ENCODE assay signal across 8 cellular contexts in the genomic region with DNA sequence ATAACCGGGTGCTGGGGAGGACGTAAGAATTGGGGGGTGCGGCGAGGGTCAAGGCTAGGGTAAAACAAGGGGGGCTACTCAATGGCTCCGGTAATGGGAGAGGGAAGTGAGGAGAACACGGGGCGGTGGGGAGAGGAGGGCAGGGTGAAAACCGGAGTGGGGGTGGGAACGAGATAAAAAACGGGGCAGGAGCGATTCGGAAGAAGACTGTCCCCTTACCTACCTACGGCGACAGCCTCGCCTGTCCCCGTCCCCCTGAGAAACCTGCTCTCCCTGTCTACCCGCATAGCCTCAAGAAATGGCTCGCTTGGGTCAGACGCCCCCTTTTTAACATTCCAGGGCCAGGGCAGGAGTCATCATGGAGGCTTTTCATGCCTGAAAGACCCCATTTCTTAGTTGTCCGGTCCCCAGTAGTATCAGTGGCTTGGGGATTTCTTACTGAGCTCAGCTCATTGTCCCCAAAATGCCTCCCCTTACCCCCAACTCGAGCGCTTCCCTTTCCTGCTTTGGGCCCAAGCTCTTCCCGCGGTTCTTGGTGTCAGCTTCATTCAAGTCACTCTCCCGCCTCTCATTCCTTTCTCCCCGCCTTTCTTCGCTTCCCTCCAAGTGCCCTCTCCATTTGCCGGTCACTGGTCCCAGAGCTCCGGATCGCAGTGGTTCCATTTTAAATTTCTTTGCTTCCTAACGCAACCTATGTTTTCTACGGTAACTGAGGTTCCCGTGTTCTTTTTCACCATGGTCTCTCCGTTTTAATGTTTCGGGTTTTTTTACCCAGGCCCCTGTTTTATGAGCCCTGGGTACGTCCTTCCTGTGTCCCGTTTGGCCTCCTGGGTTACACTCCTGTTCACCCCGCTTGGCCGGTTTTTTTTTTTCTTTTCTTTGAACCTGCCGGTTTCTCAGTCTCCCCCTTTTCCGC. TPM values are rescaled to one million over a fixed set of nuclear protein-coding genes. Genes with fewer than 3 reads are reported as not detected.
DNase-seq lines count a peak whose midpoint lies in the region; ATAC-seq, FAIRE-seq and TF ChIP-seq lines count a peak whose summit lies in the region.

No MANE protein-coding gene starts in this region.

- H3K36me3 ChIP-seq in iPS DF 6.9 (ENCODE audit: control insufficient read depth, insufficient read depth, low read length): no peaks in the 10 kb centered on the region; the same call in 1 of the 2 replicates

- H3K27me3 Mint-ChIP-seq in brain: peaks cover 13% of the 10 kb centered on the region

- WGBS in iPS DF 6.9 (ENCODE audit: insufficient coverage, insufficient read length): no CpG with 5 or more reads among the region's 41 CpGs

- H3K4me1 ChIP-seq in iPS DF 6.9 (ENCODE audit: control insufficient read depth, insufficient read depth, low read length): peaks cover 2% of the 10 kb centered on the region; the same call in 1 of the 2 replicates

- no peak overlapping the region for H3K27ac ChIP-seq in iPS DF 6.9 (ENCODE audit: low read length)

- H3K4me3 Mint-ChIP-seq in brain: peak overlapping the region; percentile 91 to 96 (median 93)

- peak; percentile 33 for FAIRE-seq in GM12892 (lab: Jason Lieb, UNC)

- H3K36me3 Mint-ChIP-seq in brain: peaks cover 8% of the 10 kb centered on the region

- DNase-seq in AG10803 (ENCODE audit: low read depth) (peak; percentile 67), GM12892 (ENCODE audit: insufficient read length) (peak; percentile 34), NCI-H774 (lab: John Stamatoyannopoulos, UW) (peak; percentile 71), iPS DF 6.9 (ENCODE audit: low read depth, low spot score) (peak; percentile 27), retina (peak; percentile 84), SHP77 treated with DMSO at 0.1 percent for 48 hours (lab: John Stamatoyannopoulos, UW) (no peak)

- TF ChIP-seq POLR2A in GM12892 (IDR thresholded peaks at IDR 0.05; ENCODE audit: low read depth, low read length): no peak

- peak overlapping the region; percentile 72 for H3K4me3 ChIP-seq in AG10803 (ENCODE audit: low read length)
- peak overlapping the region; percentile 67 for H3K4me3 ChIP-seq in iPS DF 6.9 (ENCODE audit: low read length)

- H3K9me3 ChIP-seq in iPS DF 6.9 (ENCODE audit: control insufficient read depth, insufficient read depth, low read length): no peaks in the 10 kb centered on the region

- H3K27me3 ChIP-seq in iPS DF 6.9 (ENCODE audit: control insufficient read depth, insufficient read depth, low read length): no peaks in the 10 kb centered on the region

- peaks cover 47% of the 10 kb centered on the region for H3K4me1 Mint-ChIP-seq in brain

- ATAC-seq in GM18517 (IDR thresholded peaks at IDR 0.05; ENCODE audit: unreplicated experiment): no peak

- no peaks in the 10 kb centered on the region for H3K9me3 Mint-ChIP-seq in brain

- no peak for TF ChIP-seq CTCF in AG10803 (conservative IDR thresholded peaks at IDR 0.05; ENCODE audit: low read length)
- TF ChIP-seq CTCF in brain (conservative IDR thresholded peaks at IDR 0.05): no peak

- H3K27ac Mint-ChIP-seq in brain: peak overlapping the region; percentile 93 to 99 (median 97)

RNA-seq across cellular contexts. Expression of gene WSB2, which starts 1.2 kb away (rescaled TPM):
- polyA plus RNA-seq in GM12892 (2012; ENCODE audit: missing spikeins): 40.3 TPM
- 107 TPM for polyA plus RNA-seq in brain (ENCODE audit: insufficient read depth, low read depth, low replicate concordance)

RNA-seq across cellular contexts. Expression of gene VSIG10, which starts 41.7 kb away (rescaled TPM):
- polyA plus RNA-seq in GM12892 (2012; ENCODE audit: missing spikeins): 7.5 TPM
- polyA plus RNA-seq in brain (ENCODE audit: insufficient read depth, low read depth, low replicate concordance): 14.9 TPM

RNA-seq across cellular contexts. Expression of gene RFC5, which starts 45.6 kb away (rescaled TPM):
- 45.3 TPM for polyA plus RNA-seq in GM12892 (2012; ENCODE audit: missing spikeins)
- 47.2 TPM for polyA plus RNA-seq in brain (ENCODE audit: insufficient read depth, low read depth, low replicate concordance)
